28 cellular contexts compared by ENCODE assay signal in the genomic region with DNA sequence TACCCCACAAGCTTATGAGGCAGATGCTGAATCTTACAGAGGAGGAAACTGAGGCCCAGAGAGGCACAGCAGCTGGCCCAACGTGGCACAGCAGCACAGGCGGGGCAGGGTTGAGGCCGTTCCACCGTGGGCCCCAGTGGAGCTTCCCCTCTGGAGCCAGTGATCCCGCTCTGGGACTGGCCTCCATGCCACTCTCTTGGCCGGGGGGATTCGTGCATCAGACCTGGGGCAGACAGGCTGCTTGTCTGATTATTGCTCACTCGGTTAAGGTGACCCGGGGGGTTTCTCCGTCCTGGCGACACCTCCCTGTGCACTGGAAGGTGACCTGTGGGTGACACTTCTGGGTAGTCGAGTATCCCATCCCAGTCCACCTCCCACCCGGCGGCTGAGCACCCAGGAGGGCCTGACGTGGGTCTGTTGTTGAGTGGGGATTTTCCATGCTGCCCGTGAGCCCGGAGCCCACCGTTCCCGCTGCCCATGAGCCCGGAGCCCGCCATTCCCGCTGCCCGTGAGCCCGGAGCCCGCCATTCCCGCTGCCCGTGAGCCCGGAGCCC.
"Had no signal": no experiment of that assay in that cellular context is flagged by ENCODE, and none has a peak within 500 bp of the region (broad histone marks: within the 10 kb centered on the region; RNA-seq: fewer than 3 reads in every experiment).

No MANE protein-coding gene starts in this region.

- H3K4me3 ChIP-seq: body of pancreas, cardiac muscle cell, esophagus muscularis mucosa, gastrocnemius medialis, heart right ventricle, lung, ovary, psoas muscle, tibial nerve had no signal

- H3K36me3 Mint-ChIP-seq: activated naive CD4-positive, alpha-beta T cell treated with anti-CD3 and anti-CD28 coated beads, Interleukin-2, amount 10 ng/mL, durations not matched to agents 7 days and 5 days; naive thymus-derived CD8-positive, alpha-beta T cell; stimulated activated effector memory CD8-positive, alpha-beta T cell treated with anti-CD3 and anti-CD28 coated beads, Interleukin-12 subunit alpha, Interleukin-12 subunit beta, amount 100 ng/mL, for 72 hours; WTC11 had no signal

- H3K27ac ChIP-seq: body of pancreas, cardiac muscle cell, esophagus muscularis mucosa, gastrocnemius medialis, heart right ventricle, neutrophil, ovary, psoas muscle, tibial nerve had no signal

- H3K36me3 ChIP-seq: cardiac muscle cell, esophagus muscularis mucosa, gastrocnemius medialis, heart right ventricle, neutrophil, ovary, tibial nerve had no signal

- H3K27me3 ChIP-seq: cardiac muscle cell, ovary had no signal

- H3K4me1 ChIP-seq: body of pancreas, gastrocnemius medialis, heart right ventricle, psoas muscle had no signal

- DNase-seq: activated CD4-positive, alpha-beta T cell treated with anti-CD3 and anti-CD28 coated beads, Interleukin-2, amount 50 U/mL, for 4 hours; activated CD8-positive, alpha-beta memory T cell treated with anti-CD3 and anti-CD28 coated beads for 24 hours; activated effector memory CD4-positive, alpha-beta T cell treated with Interleukin-2 at 50 U/mL for 16 hours; activated naive CD4-positive, alpha-beta T cell treated with anti-CD3 and anti-CD28 coated beads, Interleukin-2, amount 10 ng/mL, durations not matched to agents 7 days and 5 days; activated T-cell treated with anti-CD3 and anti-CD28 coated beads, Interleukin-2, amount 50 U/mL, for 72 hours; anterior cingulate cortex; body of pancreas; effector CD8-positive, alpha-beta T cell; gastrocnemius medialis; islet precursor cell; stimulated activated CD4-positive, alpha-beta T cell treated with anti-CD3 and anti-CD28 coated beads, Interleukin-1b, Interleukin-23, amount 100 ng/mL, for 48 hours; stimulated activated naive CD8-positive, alpha-beta T cell treated with anti-CD3 and anti-CD28 coated beads, Interleukin-15, amount 100 ng/mL, for 72 hours; T1000 had no signal

- H3K4me1 Mint-ChIP-seq: WTC11 had no signal

- FAIRE-seq: urothelium cell line had no signal

- H3K9me3 ChIP-seq: body of pancreas, esophagus muscularis mucosa, gastrocnemius medialis, heart right ventricle, neutrophil, ovary, psoas muscle had no signal

- H3K27ac Mint-ChIP-seq: activated naive CD4-positive, alpha-beta T cell treated with anti-CD3 and anti-CD28 coated beads, Interleukin-2, amount 10 ng/mL, durations not matched to agents 7 days and 5 days; activated T-cell treated with anti-CD3 and anti-CD28 coated beads, Interleukin-2, amount 50 U/mL, for 72 hours; dendritic cell treated with granulocyte-macrophage colony-stimulating factor and Interleukin-4, amounts not matched to agents 40 ng/mL and 50 ng/mL, for 4 days; stimulated activated naive CD8-positive, alpha-beta T cell treated with anti-CD3 and anti-CD28 coated beads, Interleukin-15, amount 100 ng/mL, for 72 hours; T-helper 1 cell treated with Interleukin-12 subunit alpha and Interleukin-12 subunit beta and Interleukin-4 antibody, amounts not matched to agents 30 μg/mL and 1 μg/mL, for 36 hours; WTC11 had no signal

- H3K4me3 Mint-ChIP-seq: activated naive CD4-positive, alpha-beta T cell treated with anti-CD3 and anti-CD28 coated beads, Interleukin-2, amount 10 ng/mL, durations not matched to agents 7 days and 5 days; activated T-cell treated with anti-CD3 and anti-CD28 coated beads, Interleukin-2, amount 50 U/mL, for 72 hours; dendritic cell treated with granulocyte-macrophage colony-stimulating factor and Interleukin-4, amounts not matched to agents 40 ng/mL and 50 ng/mL, for 4 days; stimulated activated effector memory CD8-positive, alpha-beta T cell treated with anti-CD3 and anti-CD28 coated beads, Interleukin-12 subunit alpha, Interleukin-12 subunit beta, amount 100 ng/mL, for 72 hours; stimulated activated naive CD8-positive, alpha-beta T cell treated with anti-CD3 and anti-CD28 coated beads, Interleukin-15, amount 100 ng/mL, for 72 hours; T-helper 1 cell treated with Interleukin-12 subunit alpha and Interleukin-12 subunit beta and Interleukin-4 antibody, amounts not matched to agents 30 μg/mL and 1 μg/mL, for 36 hours; WTC11 had no signal

- ATAC-seq: body of pancreas; gastrocnemius medialis; heart right ventricle; naive thymus-derived CD8-positive, alpha-beta T cell; right cardiac atrium; stimulated activated effector memory CD8-positive, alpha-beta T cell treated with anti-CD3 and anti-CD28 coated beads, Interleukin-12 subunit alpha, Interleukin-12 subunit beta, amount 100 ng/mL, for 72 hours; stimulated activated naive CD8-positive, alpha-beta T cell treated with anti-CD3 and anti-CD28 coated beads, Interleukin-15, amount 100 ng/mL, for 72 hours; WTC11 had no signal
